In genomic region chr10:91162050-91162494, GRCh38 we compare ENCODE assay signal across 9 cellular contexts. TPM values are rescaled to one million over a fixed set of nuclear protein-coding genes. Genes with fewer than 3 reads are reported as not detected.
DNase-seq lines count a peak whose midpoint lies in the region; ATAC-seq, FAIRE-seq and TF ChIP-seq lines count a peak whose summit lies in the region.
"Had no signal": no experiment of that assay in that cellular context is flagged by ENCODE, and none has a peak within 500 bp of the region (broad histone marks: within the 10 kb centered on the region; RNA-seq: fewer than 3 reads in every experiment).

No MANE protein-coding gene starts in this region.

- peaks cover 15% of the 10 kb centered on the region for H3F3A ChIP-seq in SK-N-SH (replicated peaks; ENCODE audit: insufficient read depth)

- intact Hi-C loops in vagina (cut with DNase I) = loop anchor here (10.0 kb wide), 1 partner anchor 63 kb away; the partner anchor contains the start of gene PCGF5

- no peaks in the 10 kb centered on the region for H3K79me1 ChIP-seq in H1 (ENCODE audit: low read depth, low read length)

- no peak for FAIRE-seq in H1 (lab: Jason Lieb, UNC)
- FAIRE-seq: colon had no signal

- CTCF ChIA-PET in SK-N-SH (lab: Yijun Ruan, JAX) = interaction anchor here (1.1 to 1.3 kb wide), 4 partner anchors 13 to 88 kb away, joined by 4 to 6 read pairs (median 5); no protein-coding TSS in a partner anchor
- CTCF ChIA-PET in H1 (lab: Charles Lee; ENCODE audit: partially characterized antibody) = interaction anchor here (0.8 to 1.0 kb wide), 2 partner anchors 90 to 152 kb away, joined by 3 to 5 read pairs; no protein-coding TSS in a partner anchor

- DNase-seq in NCI-H510A (lab: John Stamatoyannopoulos, UW) (peak; percentile 9), NCI-H510A treated with DMSO at 0.1 percent for 48 hours (lab: John Stamatoyannopoulos, UW) (no peak), SK-N-SH (no peak), H1 (ENCODE audit: low read depth in 1 of 2, low spot score in 2 of 2) (no peak), naive B cell (no peak), vagina (ENCODE audit: extremely low spot score in 2 of 2) (no peak), epidermal melanocyte (ENCODE audit: insufficient read length, low spot score) (no peak)

- H3K9me3 ChIP-seq in SK-N-SH (no peaks in the 10 kb centered on the region), H1 (ENCODE audit: insufficient read depth in 2 of 2, low read depth in 1 of 2, low read length in 1 of 2) (no peaks in the 10 kb centered on the region), vagina (no peaks in the 10 kb centered on the region)

- POLR2A ChIA-PET in SK-N-SH (lab: Yijun Ruan, JAX) (no interaction called here), H1 (lab: Charles Lee; ENCODE audit: partially characterized antibody) (interaction anchor here (1.0 kb wide), 1 partner anchor 59 kb away, joined by 3 read pairs; the partner anchor contains the start of gene PCGF5)

- no peak overlapping the region for H4K5ac ChIP-seq in H1 (ENCODE audit: insufficient read length, low read depth, low read length)

- H3K14ac ChIP-seq in H1 (ENCODE audit: insufficient read length) = no peak overlapping the region

- no peak overlapping the region for H4K8ac ChIP-seq in H1 (ENCODE audit: extremely low read depth, insufficient read depth, low read length)

- no peak overlapping the region for H4K91ac ChIP-seq in H1 (replicated peaks; ENCODE audit: insufficient read length, low read length)

- peak overlapping the region; percentile 91; the same call in 1 of the 2 replicates for H2AFZ ChIP-seq in SK-N-SH (ENCODE audit: low read depth)
- H2AFZ ChIP-seq in H1 (ENCODE audit: low read length) = peak overlapping the region; percentile 73; the same call in 1 of the 2 replicates

- H3K4me1 ChIP-seq in SK-N-SH (ENCODE audit: control insufficient read depth in 1 of 2, insufficient read depth in 2 of 2, low read depth in 1 of 2, low read length in 1 of 2) (peaks cover 6% of the 10 kb centered on the region in 2 experiments; a peak in 1 of 4 replicates), H1 (replicated peaks in 1 of 4; ENCODE audit: control insufficient read depth in 3 of 4, insufficient read depth in 4 of 4, low read length in 3 of 4) (peaks cover 0 to 6% (median 0%) of the 10 kb centered on the region in 4 experiments; a peak in 1 of 7 replicates), vagina (peaks cover 19% of the 10 kb centered on the region)

- H3K27ac ChIP-seq in SK-N-SH (ENCODE audit: low read depth in 2 of 2, low read length in 1 of 2) (peak overlapping the region in 1 of 2 experiments; percentile 78; a peak in 3 of 4 replicates), H1 (ENCODE audit: low read depth, low read length) (no peak overlapping the region), vagina (peak overlapping the region; percentile 92)

- H3K36me3 ChIP-seq in SK-N-SH (replicated peaks in 1 of 2; ENCODE audit: control insufficient read depth in 1 of 2, insufficient read depth in 2 of 2, low read length in 1 of 2) (no peaks in the 10 kb centered on the region), H1 (ENCODE audit: control insufficient read depth in 2 of 4, insufficient read depth in 4 of 4, low read length in 3 of 4) (no peaks in the 10 kb centered on the region), vagina (no peaks in the 10 kb centered on the region)

- H3K36me3 Mint-ChIP-seq in naive B cell = no peaks in the 10 kb centered on the region

- peaks cover 30 to 33% (median 31%) of the 10 kb centered on the region in 3 donors for H3K4me1 Mint-ChIP-seq in naive B cell

- H2BK120ac ChIP-seq in H1 (replicated peaks; ENCODE audit: low read depth, low read length) = no peak overlapping the region

- H3K4me2 ChIP-seq in SK-N-SH (peak overlapping the region; percentile 73), H1 (ENCODE audit: insufficient read depth in 1 of 2, low read depth in 2 of 2, low read length in 2 of 2) (peak overlapping the region; percentile 67 to 78)

- no peak overlapping the region for H2AK5ac ChIP-seq in H1 (ENCODE audit: low read depth, low read length)

- no peaks in the 10 kb centered on the region for H3K27me3 ChIP-seq in SK-N-SH (ENCODE audit: insufficient read depth)
- peaks cover 34 to 71% (median 60%) of the 10 kb centered on the region in 4 experiments for H3K27me3 ChIP-seq in H1 (replicated peaks in 1 of 4; ENCODE audit: control insufficient read depth in 3 of 4, extremely low read depth in 1 of 4, insufficient read depth in 3 of 4, low read length in 3 of 4)
- no peaks in the 10 kb centered on the region for H3K27me3 ChIP-seq in vagina

- no peak for ATAC-seq in naive B cell (ENCODE audit: low read depth in 2 of 2)
- no peak for ATAC-seq in HG02759 (IDR thresholded peaks at IDR 0.05; ENCODE audit: unreplicated experiment)

- H2BK20ac ChIP-seq in H1 (ENCODE audit: low read length) = no peak overlapping the region

- peak overlapping the region; percentile 81 for H3K9ac ChIP-seq in SK-N-SH
- H3K9ac ChIP-seq in H1 (replicated peaks in 1 of 4; ENCODE audit: extremely low read depth in 1 of 4, low read depth in 3 of 4, low read length in 3 of 4) = no peak overlapping the region

- peak overlapping the region; percentile 83 to 96 (median 90) for H3K4me3 Mint-ChIP-seq in naive B cell

- H3K4me3 ChIP-seq in SK-N-SH (ENCODE audit: low read depth in 2 of 2, low read length in 1 of 2) = peak overlapping the region; percentile 77 to 81
- peak overlapping the region; percentile 30 to 65 (median 50); a peak in 7 of 8 replicates for H3K4me3 ChIP-seq in H1 (ENCODE audit: extremely low read depth in 1 of 4, insufficient read depth in 2 of 4, low read depth in 3 of 4, low read length in 4 of 4)
- peak overlapping the region; percentile 87 to 91 for H3K4me3 ChIP-seq in vagina

- no peak overlapping the region for H3K4ac ChIP-seq in H1 (replicated peaks; ENCODE audit: insufficient read length, low read depth, low read length)

- H3K27ac Mint-ChIP-seq in naive B cell = peak overlapping the region; percentile 76 to 98 (median 84)

- no peak overlapping the region for H3K23ac ChIP-seq in H1 (ENCODE audit: insufficient read length)

- H3K56ac ChIP-seq in H1 (replicated peaks; ENCODE audit: insufficient read length, low read depth, low read length) = no peak overlapping the region

- H3K23me2 ChIP-seq in H1 (ENCODE audit: low read depth, low read length) = peaks cover 12% of the 10 kb centered on the region; the same call in 1 of the 2 replicates

- WGBS in SK-N-SH (ENCODE audit: low lambda C conversion rate) = 22% methylated on average over 12 of the region's 13 CpGs
- 32% methylated on average over 5 of the region's 13 CpGs; no CpG with 5 or more reads in 1 of the 2 experiments for WGBS in H1 (ENCODE audit: extremely low coverage in 1 of 2, insufficient coverage in 1 of 2, insufficient read length in 1 of 2, insufficient replicate concordance in 2 of 2, low coverage in 1 of 2, low lambda C conversion rate in 2 of 2, missing lambda C conversion rate in 1 of 2), 2 experiments

- TF ChIP-seq CTCF in SK-N-SH (IDR thresholded peaks at IDR 0.05) (no peak), H1 (IDR thresholded peaks at IDR 0.05; ENCODE audit: control extremely low read depth in 1 of 3, insufficient read depth in 1 of 3, low read depth in 1 of 3, low read length in 3 of 3) (no peak), vagina (IDR thresholded peaks at IDR 0.05) (no peak)

- peaks cover 37% of the 10 kb centered on the region for H3K79me2 ChIP-seq in SK-N-SH (ENCODE audit: insufficient read depth)
- no peaks in the 10 kb centered on the region for H3K79me2 ChIP-seq in H1 (ENCODE audit: control insufficient read depth in 1 of 2, insufficient read depth in 2 of 2, low read length in 2 of 2)

- H2BK5ac ChIP-seq in H1 (ENCODE audit: low read depth, low read length) = no peak overlapping the region

- no peaks in the 10 kb centered on the region for H3K9me2 ChIP-seq in SK-N-SH

- H2BK15ac ChIP-seq in H1 (ENCODE audit: low read length) = no peak overlapping the region

- H4K20me1 ChIP-seq in SK-N-SH (ENCODE audit: insufficient read depth) (no peaks in the 10 kb centered on the region; the same call in 1 of the 2 replicates), H1 (replicated peaks in 1 of 2; ENCODE audit: control insufficient read depth in 1 of 2, insufficient read depth in 2 of 2, low read length in 2 of 2) (peaks cover 0 to 5% of the 10 kb centered on the region in 2 experiments)

- TF ChIP-seq EP300 in SK-N-SH (IDR thresholded peaks at IDR 0.05; ENCODE audit: borderline replicate concordance in 1 of 2, low read depth in 1 of 2, low read length in 1 of 2) (no peak), H1 (IDR thresholded peaks at IDR 0.05; ENCODE audit: borderline replicate concordance in 1 of 2, low read depth in 2 of 2, low read length in 2 of 2) (no peak)

- no peak overlapping the region for H2BK12ac ChIP-seq in H1 (ENCODE audit: low read depth, low read length)

- H3K18ac ChIP-seq in H1 (ENCODE audit: extremely low read depth, low read length) = no peak overlapping the region

- H3K9me3 Mint-ChIP-seq in naive B cell = no peaks in the 10 kb centered on the region

- TF ChIP-seq POLR2A in H1 (IDR thresholded peaks at IDR 0.05; ENCODE audit: control extremely low read depth in 1 of 2, low read depth in 2 of 2, low read length in 2 of 2) = no peak
- TF ChIP-seq POLR2A in vagina (IDR thresholded peaks at IDR 0.05) = no peak

- TF ChIP-seq RAD21 in SK-N-SH (IDR thresholded peaks at IDR 0.05; ENCODE audit: low read length) (no peak), H1 (IDR thresholded peaks at IDR 0.05 in 1 of 2, conservative IDR thresholded peaks at IDR 0.05 in 1 of 2; ENCODE audit: low read depth in 2 of 2, low read length in 2 of 2) (no peak)

- no peaks in the 10 kb centered on the region for H3K27me3 Mint-ChIP-seq in naive B cell

TF ChIP-seq in SK-N-SH, 30 proteins besides CTCF, POLR2A, EP300 and RAD21 (continues in another document):
- TF ChIP-seq FOXM1 (IDR thresholded peaks at IDR 0.05; ENCODE audit: low read depth) = no peak
- TF ChIP-seq GATA2 (CRISPR knock-in tag; IDR thresholded peaks at IDR 0.05) = no peak

TF ChIP-seq in H1, 55 proteins besides CTCF, POLR2A, EP300 and RAD21 (continues in another document):
- TF ChIP-seq SRF (IDR thresholded peaks at IDR 0.05; ENCODE audit: low read depth, low read length) = no peak
- no peak for TF ChIP-seq CREB1 (IDR thresholded peaks at IDR 0.05)

RNA-seq across cellular contexts. Expression of gene PCGF5, which starts 58.4 kb away (rescaled TPM):
- polyA plus RNA-seq in SK-N-SH (2012; rRNA removed) (14.5 and 15.2 TPM in 2 replicates), H1 (2011; rRNA removed) (4.8 and 8.4 TPM in 2 replicates), naive B cell (ENCODE audit: low read depth in 6 of 6) (100 to 1,000 TPM in 4 of 6 donors, 10 to 100 TPM in 2; 87.8 to 137 (median 112) TPM)
- 19.3 and 23.3 TPM in 2 replicates for polyA plus RNA-seq in SK-N-SH (2012; cell fraction: cytosol; rRNA removed)
- polyA plus RNA-seq in SK-N-SH (2012; cell fraction: nucleus; rRNA removed) = 5.2 and 9.4 TPM in 2 replicates
- total RNA-seq in H1 (2021; fragmentation: NEBNext Ultra II Directional; extraction: Animal tissue kit (Norgen Biotek cat#: 25700)) = 5.8 and 6.1 TPM in 2 replicates
- polyA plus RNA-seq in H1 (2011; cell fraction: cytosol; rRNA removed) = 5.6 TPM
- polyA plus RNA-seq in H1 (2011; cell fraction: nucleus; rRNA removed) = 1.7 TPM
- polyA plus RNA-seq in H1 (2012, experiment 1 of 2) = 5.2 to 6.8 TPM (median 6.1 TPM) in 4 replicates
- polyA plus RNA-seq in H1 (2012, experiment 2 of 2) = 7.1 TPM
- 11.4 TPM for polyA plus RNA-seq in H1 (2013, experiment 1 of 2)
- 11.6 TPM for polyA plus RNA-seq in H1 (2013, experiment 2 of 2)
- 2.4 and 2.7 TPM in 2 replicates for polyA minus RNA-seq in H1 (2011; rRNA and poly(A)+ RNA removed)
- polyA minus RNA-seq in H1 (2011; cell fraction: cytosol; rRNA and poly(A)+ RNA removed) = 1.4 TPM
- polyA minus RNA-seq in H1 (2011; cell fraction: nucleus; rRNA and poly(A)+ RNA removed) = 4.2 TPM
- total RNA-seq in vagina = 45.4 TPM
